ENCODE assay signal across 1 cellular context in genomic region chr3:19151171-19151570, GRCh38.
TF ChIP-seq lines count a peak whose summit lies in the region.

No MANE protein-coding gene starts in this region.

TF ChIP-seq in K562, 482 proteins besides CTCF, POLR2A, EP300 and RAD21:
- TF ChIP-seq RB1 (IDR thresholded peaks at IDR 0.05; ENCODE audit: low read depth) (no peak), ZNF280B (CRISPR knock-in tag; IDR thresholded peaks at IDR 0.05) (no peak), IRF2 (CRISPR knock-in tag; IDR thresholded peaks at IDR 0.05) (no peak), RBM14 (IDR thresholded peaks at IDR 0.05; ENCODE audit: borderline replicate concordance, insufficient read depth, low read depth, low read length) (no peak), ETS2 (tag; IDR thresholded peaks at IDR 0.05; ENCODE audit: borderline replicate concordance, poor library complexity, severe bottlenecking) (no peak), MBD2 (IDR thresholded peaks at IDR 0.05; ENCODE audit: borderline replicate concordance, low read depth) (no peak), MAFF (IDR thresholded peaks at IDR 0.05; ENCODE audit: low read length) (peak; percentile 49; the same call in 1 of the 2 replicates), SREBF2 (CRISPR knock-in tag; IDR thresholded peaks at IDR 0.05) (no peak), TCFL5 (CRISPR knock-in tag; conservative IDR thresholded peaks at IDR 0.05) (no peak), ZNF316 (IDR thresholded peaks at IDR 0.05) (peak; percentile 88), ZNF449 (CRISPR knock-in tag; IDR thresholded peaks at IDR 0.05) (no peak), HDGF (IDR thresholded peaks at IDR 0.05) (no peak), MAFG (tag; conservative IDR thresholded peaks at IDR 0.05) (peak; percentile 68), MAFK (IDR thresholded peaks at IDR 0.05; ENCODE audit: low read length) (peak; percentile 59; the same call in 1 of the 2 replicates), RNF2 (IDR thresholded peaks at IDR 0.05) (no peak), POLR2G (IDR thresholded peaks at IDR 0.05; ENCODE audit: low read depth, low read length) (no peak), MEIS2 (IDR thresholded peaks at IDR 0.05; ENCODE audit: partially characterized antibody) (no peak), ZSCAN32 (CRISPR knock-in tag; IDR thresholded peaks at IDR 0.05) (no peak), C11orf30 (IDR thresholded peaks at IDR 0.05; ENCODE audit: low read depth) (peak; percentile 68), ZNF77 (CRISPR knock-in tag; IDR thresholded peaks at IDR 0.05) (no peak)
- TF ChIP-seq, protein P1, sequence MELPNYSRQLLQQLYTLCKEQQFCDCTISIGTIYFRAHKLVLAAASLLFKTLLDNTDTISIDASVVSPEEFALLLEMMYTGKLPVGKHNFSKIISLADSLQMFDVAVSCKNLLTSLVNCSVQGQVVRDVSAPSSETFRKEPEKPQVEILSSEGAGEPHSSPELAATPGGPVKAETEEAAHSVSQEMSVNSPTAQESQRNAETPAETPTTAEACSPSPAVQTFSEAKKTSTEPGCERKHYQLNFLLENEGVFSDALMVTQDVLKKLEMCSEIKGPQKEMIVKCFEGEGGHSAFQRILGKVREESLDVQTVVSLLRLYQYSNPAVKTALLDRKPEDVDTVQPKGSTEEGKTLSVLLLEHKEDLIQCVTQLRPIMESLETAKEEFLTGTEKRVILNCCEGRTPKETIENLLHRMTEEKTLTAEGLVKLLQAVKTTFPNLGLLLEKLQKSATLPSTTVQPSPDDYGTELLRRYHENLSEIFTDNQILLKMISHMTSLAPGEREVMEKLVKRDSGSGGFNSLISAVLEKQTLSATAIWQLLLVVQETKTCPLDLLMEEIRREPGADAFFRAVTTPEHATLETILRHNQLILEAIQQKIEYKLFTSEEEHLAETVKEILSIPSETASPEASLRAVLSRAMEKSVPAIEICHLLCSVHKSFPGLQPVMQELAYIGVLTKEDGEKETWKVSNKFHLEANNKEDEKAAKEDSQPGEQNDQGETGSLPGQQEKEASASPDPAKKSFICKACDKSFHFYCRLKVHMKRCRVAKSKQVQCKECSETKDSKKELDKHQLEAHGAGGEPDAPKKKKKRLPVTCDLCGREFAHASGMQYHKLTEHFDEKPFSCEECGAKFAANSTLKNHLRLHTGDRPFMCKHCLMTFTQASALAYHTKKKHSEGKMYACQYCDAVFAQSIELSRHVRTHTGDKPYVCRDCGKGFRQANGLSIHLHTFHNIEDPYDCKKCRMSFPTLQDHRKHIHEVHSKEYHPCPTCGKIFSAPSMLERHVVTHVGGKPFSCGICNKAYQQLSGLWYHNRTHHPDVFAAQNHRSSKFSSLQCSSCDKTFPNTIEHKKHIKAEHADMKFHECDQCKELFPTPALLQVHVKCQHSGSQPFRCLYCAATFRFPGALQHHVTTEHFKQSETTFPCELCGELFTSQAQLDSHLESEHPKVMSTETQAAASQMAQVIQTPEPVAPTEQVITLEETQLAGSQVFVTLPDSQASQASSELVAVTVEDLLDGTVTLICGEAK (IDR thresholded peaks at IDR 0.05), result no peak
- TF ChIP-seq, protein P1 (CRISPR knock-in tag; IDR thresholded peaks at IDR 0.05), result no peak
